1 cellular context compared by ENCODE assay signal in the genomic region with DNA sequence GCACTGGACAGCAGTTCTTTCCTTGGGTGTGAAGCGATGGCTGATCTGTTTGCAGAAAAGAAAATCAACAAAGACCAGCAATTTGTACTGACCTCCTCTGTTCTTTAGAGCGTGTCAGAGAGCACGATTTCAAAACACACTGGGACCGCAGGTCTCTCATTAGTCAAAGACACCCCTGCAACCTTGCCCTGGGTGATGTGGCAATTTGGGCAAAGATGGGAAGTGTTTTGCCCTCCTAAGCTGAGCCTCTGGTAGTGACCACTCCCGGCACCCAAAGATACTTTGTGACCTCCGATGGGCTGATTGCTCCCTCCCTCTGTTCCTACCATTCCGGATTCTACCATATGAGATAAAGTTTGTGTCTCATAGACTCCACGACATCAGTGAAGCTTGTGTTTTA.
TF ChIP-seq lines count a peak whose summit lies in the region.

No MANE protein-coding gene starts in this region.

TF ChIP-seq in HepG2, 621 proteins besides CTCF, POLR2A, EP300 and RAD21:
- TF ChIP-seq, protein P1, sequence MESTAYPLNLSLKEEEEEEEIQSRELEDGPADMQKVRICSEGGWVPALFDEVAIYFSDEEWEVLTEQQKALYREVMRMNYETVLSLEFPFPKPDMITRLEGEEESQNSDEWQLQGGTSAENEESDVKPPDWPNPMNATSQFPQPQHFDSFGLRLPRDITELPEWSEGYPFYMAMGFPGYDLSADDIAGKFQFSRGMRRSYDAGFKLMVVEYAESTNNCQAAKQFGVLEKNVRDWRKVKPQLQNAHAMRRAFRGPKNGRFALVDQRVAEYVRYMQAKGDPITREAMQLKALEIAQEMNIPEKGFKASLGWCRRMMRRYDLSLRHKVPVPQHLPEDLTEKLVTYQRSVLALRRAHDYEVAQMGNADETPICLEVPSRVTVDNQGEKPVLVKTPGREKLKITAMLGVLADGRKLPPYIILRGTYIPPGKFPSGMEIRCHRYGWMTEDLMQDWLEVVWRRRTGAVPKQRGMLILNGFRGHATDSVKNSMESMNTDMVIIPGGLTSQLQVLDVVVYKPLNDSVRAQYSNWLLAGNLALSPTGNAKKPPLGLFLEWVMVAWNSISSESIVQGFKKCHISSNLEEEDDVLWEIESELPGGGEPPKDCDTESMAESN (CRISPR knock-in tag; conservative IDR thresholded peaks at IDR 0.05) = no peak
- TF ChIP-seq FOSL1 (CRISPR knock-in tag; IDR thresholded peaks at IDR 0.05; ENCODE audit: borderline replicate concordance) = no peak
- TF ChIP-seq FOSL2 (CRISPR knock-in tag; IDR thresholded peaks at IDR 0.05) = peak; percentile 23; the same call in 1 of the 2 replicates
- no peak for TF ChIP-seq ZNF615 (CRISPR knock-in tag; IDR thresholded peaks at IDR 0.05; ENCODE audit: borderline replicate concordance)
- TF ChIP-seq ZBTB3 (CRISPR knock-in tag; IDR thresholded peaks at IDR 0.05; ENCODE audit: borderline replicate concordance, low read depth) = no peak
- no peak for TF ChIP-seq MAZ (IDR thresholded peaks at IDR 0.05; ENCODE audit: borderline replicate concordance, low read depth, low read length)
- no peak for TF ChIP-seq MAZ (CRISPR knock-in tag; IDR thresholded peaks at IDR 0.05; ENCODE audit: low read depth)
- TF ChIP-seq NFE2L2 (IDR thresholded peaks at IDR 0.05; ENCODE audit: low read length) = no peak
- TF ChIP-seq, protein P2, sequence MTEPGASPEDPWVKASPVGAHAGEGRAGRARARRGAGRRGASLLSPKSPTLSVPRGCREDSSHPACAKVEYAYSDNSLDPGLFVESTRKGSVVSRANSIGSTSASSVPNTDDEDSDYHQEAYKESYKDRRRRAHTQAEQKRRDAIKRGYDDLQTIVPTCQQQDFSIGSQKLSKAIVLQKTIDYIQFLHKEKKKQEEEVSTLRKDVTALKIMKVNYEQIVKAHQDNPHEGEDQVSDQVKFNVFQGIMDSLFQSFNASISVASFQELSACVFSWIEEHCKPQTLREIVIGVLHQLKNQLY (CRISPR knock-in tag; IDR thresholded peaks at IDR 0.05) = no peak
TF ChIP-seq in HepG2: peak in this region for 1.
